ENCODE assay signal across 25 cellular contexts in genomic region chr21:34235514-34235913, GRCh38.
"Had no signal": no experiment of that assay in that cellular context is flagged by ENCODE, and none has a peak within 500 bp of the region (broad histone marks: within the 10 kb centered on the region; RNA-seq: fewer than 3 reads in every experiment).

No MANE protein-coding gene starts in this region.

- H3K4me3 ChIP-seq: esophagus squamous epithelium, heart right ventricle, lower lobe of right lung, prostate gland, sigmoid colon, testis, tibial artery had no signal

- H3K4me3 Mint-ChIP-seq: effector memory CD8-positive, alpha-beta T cell; natural killer cell; neural crest cell; stimulated activated effector memory CD8-positive, alpha-beta T cell treated with anti-CD3 and anti-CD28 coated beads, Interleukin-12 subunit alpha, Interleukin-12 subunit beta, amount 100 ng/mL, for 72 hours; type B pancreatic cell had no signal

- H3K27me3 ChIP-seq: esophagus squamous epithelium, heart right ventricle, sigmoid colon, testis, tibial artery had no signal

- H3K9me3 ChIP-seq: lower lobe of right lung, prostate gland, testis, tibial artery had no signal

- H3K9me3 Mint-ChIP-seq: effector memory CD8-positive, alpha-beta T cell; natural killer cell; stimulated activated effector memory CD8-positive, alpha-beta T cell treated with anti-CD3 and anti-CD28 coated beads, Interleukin-12 subunit alpha, Interleukin-12 subunit beta, amount 100 ng/mL, for 72 hours had no signal

- H3K4me1 Mint-ChIP-seq: natural killer cell; stimulated activated effector memory CD8-positive, alpha-beta T cell treated with anti-CD3 and anti-CD28 coated beads, Interleukin-12 subunit alpha, Interleukin-12 subunit beta, amount 100 ng/mL, for 72 hours had no signal

- H3K4me1 ChIP-seq: esophagus squamous epithelium, heart right ventricle, lower lobe of right lung, prostate gland, sigmoid colon, testis, tibial artery had no signal

- H3K27ac ChIP-seq: esophagus squamous epithelium, heart right ventricle, lower lobe of right lung, prostate gland, sigmoid colon, testis, tibial artery had no signal

- H3K36me3 Mint-ChIP-seq: natural killer cell; stimulated activated effector memory CD8-positive, alpha-beta T cell treated with anti-CD3 and anti-CD28 coated beads, Interleukin-12 subunit alpha, Interleukin-12 subunit beta, amount 100 ng/mL, for 72 hours had no signal

- DNase-seq: cortex of kidney; effector memory CD8-positive, alpha-beta T cell; erythroblast; esophagus squamous epithelium; foreskin melanocyte; glutamatergic neuron; heart right ventricle; hippocampal formation; left cardiac atrium; left ventricle myocardium superior; lower lobe of right lung; natural killer cell; nucleus accumbens; right cardiac atrium; sigmoid colon; stimulated activated CD4-positive, alpha-beta T cell treated with anti-CD3 and anti-CD28 coated beads, Interleukin-2, amount 100 ng/mL, for 24 hours; stimulated activated CD4-positive, alpha-beta T cell treated with anti-CD3 and anti-CD28 coated beads, Interleukin-4, amount 100 ng/mL, for 24 hours; stimulated activated naive CD8-positive, alpha-beta T cell treated with anti-CD3 and anti-CD28 coated beads, Interleukin-15, Interleukin-2, amounts not matched to agents 100 U/mL and 50 U/mL, for 24 hours; substantia nigra; testis; tibial artery had no signal

- H3K27ac Mint-ChIP-seq: natural killer cell; stimulated activated effector memory CD8-positive, alpha-beta T cell treated with anti-CD3 and anti-CD28 coated beads, Interleukin-12 subunit alpha, Interleukin-12 subunit beta, amount 100 ng/mL, for 72 hours; type B pancreatic cell had no signal

- ATAC-seq: effector memory CD8-positive, alpha-beta T cell; heart right ventricle; left cardiac atrium; left ventricle myocardium superior; lower lobe of right lung; natural killer cell; right cardiac atrium; stimulated activated effector memory CD8-positive, alpha-beta T cell treated with anti-CD3 and anti-CD28 coated beads, Interleukin-12 subunit alpha, Interleukin-12 subunit beta, amount 100 ng/mL, for 72 hours; stimulated activated naive CD8-positive, alpha-beta T cell treated with anti-CD3 and anti-CD28 coated beads, Interleukin-15, Interleukin-2, amounts not matched to agents 100 U/mL and 50 U/mL, for 24 hours had no signal

- H3K27me3 Mint-ChIP-seq: type B pancreatic cell had no signal

- H3K36me3 ChIP-seq: esophagus squamous epithelium, heart right ventricle, lower lobe of right lung, prostate gland, sigmoid colon, tibial artery had no signal
